ENCODE assay signal across 8 cellular contexts in genomic region chr10:33335800-33336605, GRCh38. TPM values are rescaled to one million over a fixed set of nuclear protein-coding genes. Genes with fewer than 3 reads are reported as not detected.
DNase-seq lines count a peak whose midpoint lies in the region; ATAC-seq and TF ChIP-seq lines count a peak whose summit lies in the region.

No MANE protein-coding gene starts in this region.

- H3K4me3 ChIP-seq in PC-3 (ENCODE audit: low read length) = peak overlapping the region; percentile 69

- CTCF ChIA-PET in PC-3 (lab: Charles Lee) = interaction anchor here (0.6 to 2.2 kb wide), 5 partner anchors 30 to 1302 kb away, joined by 3 to 19 read pairs (median 4); no protein-coding TSS in a partner anchor

- intact Hi-C loops in PC-3 (cut with micrococcal nuclease) = loop anchor here (1.0 to 10.0 kb wide), 17 partner anchors 14 to 1669 kb away; no protein-coding TSS in a partner anchor
- intact Hi-C loops in left colon (cut with DNase I, micrococcal nuclease) = loop anchor here in 1 of 2 donors (10.0 kb wide), 1 partner anchor 141 kb away; no protein-coding TSS in a partner anchor

- peaks cover 39% of the 10 kb centered on the region for H3K4me1 ChIP-seq in PC-3 (ENCODE audit: insufficient read depth, low read length)

- no peaks in the 10 kb centered on the region for H3K9me2 ChIP-seq in PC-3 (replicated peaks; ENCODE audit: low read length)

- H4K20me1 ChIP-seq in PC-3 (ENCODE audit: low read length) = peaks cover 32% of the 10 kb centered on the region

- H3K4me2 ChIP-seq in PC-3 (ENCODE audit: low read length) = peak overlapping the region; percentile 79

- H3K27ac ChIP-seq in PC-3 (ENCODE audit: low read length) (peak overlapping the region; percentile 86), cingulate gyrus (ENCODE audit: low read depth, low read length) (peak overlapping the region; percentile 39)

- DNase-seq in GM10266 (ENCODE audit: extremely low spot score) (peak; percentile 32), PC-3 (peak; percentile 100), left colon (peak; percentile 62 to 65), stromal cell of bone marrow (ENCODE audit: low read depth) (peak; percentile 55), DMS114 treated with DMSO at 0.1 percent for 48 hours (lab: John Stamatoyannopoulos, UW; ENCODE audit: unreplicated experiment) (no peak), NCI-H2029 (lab: John Stamatoyannopoulos, UW) (no peak)

- peak overlapping the region; percentile 89 for H3K9ac ChIP-seq in PC-3 (ENCODE audit: low read length)

- peak overlapping the region; percentile 46 for H2AFZ ChIP-seq in PC-3 (ENCODE audit: low read length)

- no TSS peak for BruUV-seq in PC-3 (replicated peaks; lab: Mats Ljungman, UMichigan)

- no peak for TF ChIP-seq CTCF in GM10266 (IDR thresholded peaks at IDR 0.05; ENCODE audit: control insufficient read depth, insufficient read depth, low read depth, missing control alignments)
- 0 out of 2 replicates have a peak, but pooled peaks have one; percentile 24 for TF ChIP-seq CTCF in PC-3 (conservative IDR thresholded peaks at IDR 0.05; ENCODE audit: low read depth, low read length)

- H3K79me2 ChIP-seq in PC-3 (ENCODE audit: low read length) = peaks cover 93% of the 10 kb centered on the region

- no peaks in the 10 kb centered on the region for H3K27me3 ChIP-seq in PC-3 (ENCODE audit: low read length)

- ATAC-seq in PC-3 = peak; percentile 46
- ATAC-seq in left colon = peak; percentile 66
- ATAC-seq in GM21737 (IDR thresholded peaks at IDR 0.05; ENCODE audit: unreplicated experiment) = no peak

- peaks cover 29% of the 10 kb centered on the region for H3K36me3 ChIP-seq in PC-3 (ENCODE audit: low read depth, low read length)

- POLR2A ChIA-PET in PC-3 (lab: Charles Lee; ENCODE audit: unreplicated experiment) = interaction anchor here (0.5 to 2.1 kb wide), 13 partner anchors 11 to 1192 kb away, joined by 3 to 14 read pairs (median 4); no protein-coding TSS in a partner anchor

- no peaks in the 10 kb centered on the region for H3F3A ChIP-seq in PC-3 (ENCODE audit: low read length, unreplicated experiment)

- no peaks in the 10 kb centered on the region for H3K9me3 ChIP-seq in PC-3 (ENCODE audit: low read length)

RNA-seq across cellular contexts. Expression of gene NRP1, which starts 1.5 kb away (rescaled TPM):
- total RNA-seq in PC-3 (2014; rRNA removed) = 482 and 555 TPM in 2 replicates
- total RNA-seq in left colon = 10 to 100 TPM; 12.3 to 26.5 TPM

Comparison
In these comparisons a context has a peak if more than half of its experiments do, and no peak if none do; other contexts are left out.
1. DNase-seq: peak in GM10266 (single experiment), PC-3 (single experiment), left colon (2 of 2) and stromal cell of bone marrow (single experiment); none in DMS114 treated with DMSO at 0.1 percent for 48 hours (single experiment) and NCI-H2029 (single experiment).
2. RNA of gene NRP1, which starts 1.5 kb away (total RNA-seq): 482 to 555 TPM in PC-3; 12.3 to 26.5 TPM in left colon; every median in the first group is over 10 times any median in the second.